In genomic region chr22:41752011-41752975, GRCh38 we compare ENCODE assay signal across 17 cellular contexts. TPM values are rescaled to one million over a fixed set of nuclear protein-coding genes. Genes with fewer than 3 reads are reported as not detected.
DNase-seq lines count a peak whose midpoint lies in the region; ATAC-seq and TF ChIP-seq lines count a peak whose summit lies in the region.
"Had no signal": no experiment of that assay in that cellular context is flagged by ENCODE, and none has a peak within 500 bp of the region (broad histone marks: within the 10 kb centered on the region; RNA-seq: fewer than 3 reads in every experiment).

No MANE protein-coding gene starts in this region.

- H3K27ac Mint-ChIP-seq in activated CD4-positive, alpha-beta memory T cell treated with anti-CD3 and anti-CD28 coated beads for 36 hours, result peak overlapping the region; percentile 82
- H3K27ac Mint-ChIP-seq: naive B cell had no signal

- DNase-seq in AG10803 (ENCODE audit: low read depth) (peak; percentile 8), GM13977 (ENCODE audit: low spot score) (peak; percentile 48), NCI-H2081 (lab: John Stamatoyannopoulos, UW) (no peak), heart right ventricle (no peak)
- peak; percentile 18 for DNase-seq in activated CD4-positive, alpha-beta memory T cell treated with anti-CD3 and anti-CD28 coated beads for 36 hours
- DNase-seq: activated naive CD4-positive, alpha-beta T cell treated with Interleukin-2 at 50 U/mL for 16 hours; colonic mucosa; GDM1; lower lobe of right lung; naive B cell; NCI-H1092 treated with DMSO at 0.1 percent for 48 hours; retina; T1000 had no signal

- ATAC-seq in HG02798 (IDR thresholded peaks at IDR 0.05; ENCODE audit: poor library complexity, unreplicated experiment) (peak; percentile 52), GM21825 (IDR thresholded peaks at IDR 0.05; ENCODE audit: unreplicated experiment) (no peak), heart right ventricle (no peak), HG02610 (IDR thresholded peaks at IDR 0.05; ENCODE audit: unreplicated experiment) (no peak)
- ATAC-seq: lower lobe of right lung had no signal

- peaks cover 7% of the 10 kb centered on the region for H3K4me1 Mint-ChIP-seq in activated CD4-positive, alpha-beta memory T cell treated with anti-CD3 and anti-CD28 coated beads for 36 hours (ENCODE audit: low read depth)

- H3K4me1 ChIP-seq in heart right ventricle, result no peaks in the 10 kb centered on the region
- H3K4me1 ChIP-seq: colonic mucosa, lower lobe of right lung had no signal

- H3K4me3 ChIP-seq in AG10803 (ENCODE audit: low read length), result no peak overlapping the region
- no peak overlapping the region for H3K4me3 ChIP-seq in heart right ventricle
- H3K4me3 ChIP-seq: colonic mucosa, lower lobe of right lung had no signal

- no peaks in the 10 kb centered on the region for H3K9me3 ChIP-seq in heart right ventricle
- H3K9me3 ChIP-seq: colonic mucosa, lower lobe of right lung had no signal

- intact Hi-C loops in activated CD4-positive, alpha-beta memory T cell treated with anti-CD3 and anti-CD28 coated beads for 36 hours (cut with micrococcal nuclease), result loop anchor here (1.0 kb wide), 1 partner anchor 29 kb away; no protein-coding TSS in a partner anchor
- intact Hi-C loops in heart right ventricle (cut with DNase I), result loop anchor here in 2 of 10 donors (5.0 kb wide), 1 partner anchor 190 kb away; no protein-coding TSS in a partner anchor

- H3K36me3 Mint-ChIP-seq in activated CD4-positive, alpha-beta memory T cell treated with anti-CD3 and anti-CD28 coated beads for 36 hours, result no peaks in the 10 kb centered on the region
- H3K36me3 Mint-ChIP-seq: naive B cell had no signal

- CTCF ChIA-PET in activated CD4-positive, alpha-beta memory T cell treated with anti-CD3 and anti-CD28 coated beads for 36 hours (lab: Charles Lee), result interaction anchor here (0.7 to 1.8 kb wide), 5 partner anchors 12 to 111 kb away, joined by 3 to 5 read pairs (median 3); partner anchors contain the start of gene CCDC134

- H3K36me3 ChIP-seq in heart right ventricle, result no peaks in the 10 kb centered on the region
- H3K36me3 ChIP-seq: colonic mucosa, lower lobe of right lung had no signal

- no peaks in the 10 kb centered on the region for H3K9me3 Mint-ChIP-seq in activated CD4-positive, alpha-beta memory T cell treated with anti-CD3 and anti-CD28 coated beads for 36 hours
- H3K9me3 Mint-ChIP-seq: naive B cell had no signal

- H3K27ac ChIP-seq in heart right ventricle, result no peak overlapping the region
- H3K27ac ChIP-seq: colonic mucosa, epithelial cell of prostate, lower lobe of right lung had no signal

- peaks cover 4% of the 10 kb centered on the region for H3K27me3 Mint-ChIP-seq in activated CD4-positive, alpha-beta memory T cell treated with anti-CD3 and anti-CD28 coated beads for 36 hours

- H3K27me3 ChIP-seq in heart right ventricle, result no peaks in the 10 kb centered on the region
- H3K27me3 ChIP-seq: colonic mucosa had no signal

- in situ Hi-C loops in GM13977 (cut with MboI; ENCODE audit: low pct_unique_long_range_greater_than_20kb, low sequenced_read_pairs, unreplicated experiment), result no loop called here

- POLR2A ChIA-PET in activated CD4-positive, alpha-beta memory T cell treated with anti-CD3 and anti-CD28 coated beads for 36 hours (lab: Charles Lee), result interaction anchor here (0.7 to 1.4 kb wide), 4 partner anchors 29 to 110 kb away, joined by 3 to 5 read pairs (median 4); partner anchors contain the start of gene CCDC134

- TF ChIP-seq CTCF in AG10803 (conservative IDR thresholded peaks at IDR 0.05; ENCODE audit: low read length) (no peak), GM13977 (IDR thresholded peaks at IDR 0.05; ENCODE audit: extremely low read depth, insufficient read depth, missing control alignments) (no peak), heart right ventricle (IDR thresholded peaks at IDR 0.05) (no peak)

- no peak overlapping the region for H3K4me3 Mint-ChIP-seq in activated CD4-positive, alpha-beta memory T cell treated with anti-CD3 and anti-CD28 coated beads for 36 hours

- WGBS in heart right ventricle, 2 donors, result 84 to 87% methylated on average over 5 of the region's 5 CpGs

RNA-seq across cellular contexts. Expression of gene CCDC134, which starts 48.2 kb away (rescaled TPM):
- total RNA-seq in activated CD4-positive, alpha-beta memory T cell treated with anti-CD3 and anti-CD28 coated beads for 36 hours, result 10 to 100 TPM; 16.1 to 17.6 TPM
- 1 to 10 TPM; 2.6 to 7.3 (median 4.0) TPM for total RNA-seq in heart right ventricle
- 1 to 10 TPM; 1.2 to 1.8 TPM for polyA plus RNA-seq in heart right ventricle

RNA-seq across cellular contexts. Expression of gene MEI1, which starts 53.0 kb away (rescaled TPM):
- total RNA-seq in activated CD4-positive, alpha-beta memory T cell treated with anti-CD3 and anti-CD28 coated beads for 36 hours, result 10 to 100 TPM; 51.3 to 52.3 TPM
- total RNA-seq in heart right ventricle, result 1 to 10 TPM in 3 of 10 donors, under 1 TPM in 4, not detected in 3; 0.37 to 1.9 (median 0.71) TPM
- 1 to 10 TPM in 1 of 2 donors, under 1 TPM in 1; 0.52 to 1.3 TPM for polyA plus RNA-seq in heart right ventricle

Comparison
In these comparisons a context has a peak if more than half of its experiments do, and no peak if none do; other contexts are left out.
1. DNase-seq: peak in AG10803 (single experiment), GM13977 (single experiment) and activated CD4-positive, alpha-beta memory T cell treated with anti-CD3 and anti-CD28 coated beads for 36 hours (single experiment); none in NCI-H2081 (0 of 2) and heart right ventricle (0 of 2).
2. RNA of gene MEI1, which starts 53.0 kb away (total RNA-seq): 51.3 to 52.3 TPM in activated CD4-positive, alpha-beta memory T cell treated with anti-CD3 and anti-CD28 coated beads for 36 hours; 0.37 to 1.9 TPM in heart right ventricle; every median in the first group is over 10 times any median in the second.